ENCODE assay signal across 26 cellular contexts in the genomic region with DNA sequence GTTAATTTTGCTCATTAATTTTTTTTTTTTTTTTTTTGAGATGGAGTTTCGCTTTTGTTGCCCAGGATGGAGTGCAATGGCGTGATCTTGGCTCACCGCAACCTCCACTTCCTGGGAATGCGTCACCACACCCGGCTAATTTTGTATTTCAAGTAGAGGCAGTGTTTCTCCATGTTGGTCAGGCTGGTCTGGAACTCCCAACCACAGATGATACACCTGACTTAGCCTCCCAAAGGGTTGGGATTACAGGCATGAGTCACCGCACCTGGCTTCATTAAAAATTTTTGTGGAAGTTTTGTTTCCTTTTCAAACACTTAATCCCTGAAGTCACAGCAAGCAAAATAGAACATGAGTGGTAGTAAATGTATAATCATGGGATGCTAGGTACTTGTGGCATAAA.
"Had no signal": no experiment of that assay in that cellular context is flagged by ENCODE, and none has a peak within 500 bp of the region (broad histone marks: within the 10 kb centered on the region; RNA-seq: fewer than 3 reads in every experiment).

No MANE protein-coding gene starts in this region.

- H3K27me3 Mint-ChIP-seq: naive thymus-derived CD4-positive, alpha-beta T cell; stimulated activated memory B cell treated with anti-CD40 and anti-IgM and Interleukin-4, amounts not matched to agents 10 μg/mL and 1 μg/mL and 100 μg/mL, for 72 hours; type B pancreatic cell had no signal

- H3K36me3 Mint-ChIP-seq: mesothelial cell of epicardium; naive thymus-derived CD4-positive, alpha-beta T cell; stimulated activated memory B cell treated with anti-CD40 and anti-IgM and Interleukin-4, amounts not matched to agents 10 μg/mL and 1 μg/mL and 100 μg/mL, for 72 hours; type B pancreatic cell had no signal

- H3K9me3 Mint-ChIP-seq: mesothelial cell of epicardium, nephron, type B pancreatic cell had no signal

- ATAC-seq: foreskin keratinocyte; gastroesophageal sphincter; heart left ventricle; left cardiac atrium; left lung; mucosa of descending colon; naive thymus-derived CD4-positive, alpha-beta T cell; psoas muscle; right cardiac atrium; stimulated activated memory B cell treated with anti-CD40 and anti-IgM and Interleukin-4, amounts not matched to agents 10 μg/mL and 1 μg/mL and 100 μg/mL, for 72 hours; stimulated activated naive CD8-positive, alpha-beta T cell treated with anti-CD3 and anti-CD28 coated beads, Interleukin-15, Interleukin-2, amounts not matched to agents 100 U/mL and 50 U/mL, for 24 hours had no signal

- H3K27ac Mint-ChIP-seq: mesothelial cell of epicardium; naive thymus-derived CD4-positive, alpha-beta T cell; nephron; stimulated activated memory B cell treated with anti-CD40 and anti-IgM and Interleukin-4, amounts not matched to agents 10 μg/mL and 1 μg/mL and 100 μg/mL, for 72 hours; type B pancreatic cell had no signal

- H3K4me1 Mint-ChIP-seq: naive thymus-derived CD4-positive, alpha-beta T cell; stimulated activated memory B cell treated with anti-CD40 and anti-IgM and Interleukin-4, amounts not matched to agents 10 μg/mL and 1 μg/mL and 100 μg/mL, for 72 hours had no signal

- DNase-seq: cortex of kidney; dorsolateral prefrontal cortex; effector CD4-positive, alpha-beta T cell; foreskin keratinocyte; heart left ventricle; kidney; left cardiac atrium; left lung; mesenchymal stem cell; mucosa of descending colon; naive thymus-derived CD4-positive, alpha-beta T cell; nucleus accumbens; psoas muscle; right cardiac atrium; sigmoid colon; stimulated activated CD4-positive, alpha-beta T cell treated with anti-CD3 and anti-CD28 coated beads, Interleukin-2, amount 100 ng/mL, for 24 hours; stimulated activated CD4-positive, alpha-beta T cell treated with anti-CD3 and anti-CD28 coated beads, Interleukin-4, amount 100 ng/mL, for 4 hours; stimulated activated naive CD8-positive, alpha-beta T cell treated with anti-CD3 and anti-CD28 coated beads, Interleukin-15, Interleukin-2, amounts not matched to agents 100 U/mL and 50 U/mL, for 24 hours; substantia nigra; testis; tibial artery had no signal

- H3K4me3 Mint-ChIP-seq: mesothelial cell of epicardium; naive thymus-derived CD4-positive, alpha-beta T cell; nephron; stimulated activated memory B cell treated with anti-CD40 and anti-IgM and Interleukin-4, amounts not matched to agents 10 μg/mL and 1 μg/mL and 100 μg/mL, for 72 hours; type B pancreatic cell had no signal
